Comparison of ENCODE assay signal across 23 cellular contexts in the genomic region with DNA sequence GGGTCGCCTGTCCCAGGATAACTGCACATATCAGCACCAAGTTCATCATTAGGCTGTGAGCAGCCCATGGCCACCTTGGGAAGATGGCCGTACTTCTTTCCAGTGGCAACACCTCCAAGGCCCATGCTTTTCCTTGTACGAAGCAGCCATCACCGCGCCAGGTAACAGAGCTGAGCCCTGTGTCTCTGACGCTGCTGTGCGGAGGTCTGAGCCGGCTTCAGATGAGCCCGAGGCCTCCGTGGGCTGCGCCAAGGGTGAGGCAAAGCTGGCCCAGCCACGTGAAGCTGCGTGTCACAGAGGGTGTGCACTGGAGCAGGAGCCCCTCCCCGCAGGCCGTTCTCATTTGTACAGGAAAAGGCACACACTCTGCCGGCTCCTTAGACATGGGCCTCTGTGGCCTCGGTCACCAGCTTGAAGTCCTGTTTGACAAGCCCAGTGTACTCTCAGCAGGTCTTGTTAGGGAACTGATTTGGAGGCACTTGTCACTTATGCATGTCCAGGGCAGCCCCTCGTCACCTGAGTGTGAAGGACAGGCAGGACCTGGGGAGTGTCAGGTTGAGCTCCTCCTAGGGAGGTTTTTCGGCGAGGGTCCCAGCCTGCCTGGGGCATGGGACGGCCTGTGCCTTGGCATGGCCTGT.
A peak's percentile ranks its signal among the peaks of the same experiment; 100 is the strongest.
DNase-seq lines count a peak whose midpoint lies in the region; ATAC-seq and TF ChIP-seq lines count a peak whose summit lies in the region.
"Had no signal": no experiment of that assay in that cellular context is flagged by ENCODE, and none has a peak within 500 bp of the region (broad histone marks: within the 10 kb centered on the region; RNA-seq: fewer than 3 reads in every experiment).

No MANE protein-coding gene starts in this region.

- no peaks in the 10 kb centered on the region for H3K27me3 Mint-ChIP-seq in stimulated activated memory B cell treated with anti-CD40 and anti-IgM and Interleukin-4, amounts not matched to agents 10 μg/mL and 1 μg/mL and 100 μg/mL, for 72 hours
- H3K27me3 Mint-ChIP-seq: activated CD4-positive, alpha-beta T cell treated with anti-CD3 and anti-CD28 coated beads, Interleukin-2, amount 10 ng/mL, durations not matched to agents 7 days and 5 days; activated naive CD4-positive, alpha-beta T cell treated with anti-CD3 and anti-CD28 coated beads, Interleukin-2, amount 50 U/mL, for 24 hours had no signal

- no peaks in the 10 kb centered on the region for H3K27me3 ChIP-seq in WERI-Rb-1 (ENCODE audit: insufficient read depth, low read depth, severe bottlenecking)
- no peaks in the 10 kb centered on the region for H3K27me3 ChIP-seq in left ventricle myocardium inferior (ENCODE audit: low read depth)

- H3K4me3 Mint-ChIP-seq in stimulated activated memory B cell treated with anti-CD40 and anti-IgM and Interleukin-4, amounts not matched to agents 10 μg/mL and 1 μg/mL and 100 μg/mL, for 72 hours: no peak overlapping the region
- H3K4me3 Mint-ChIP-seq: activated CD4-positive, alpha-beta T cell treated with anti-CD3 and anti-CD28 coated beads, Interleukin-2, amount 10 ng/mL, durations not matched to agents 7 days and 5 days; activated naive CD4-positive, alpha-beta T cell treated with anti-CD3 and anti-CD28 coated beads, Interleukin-2, amount 50 U/mL, for 24 hours; brain had no signal

- no peak overlapping the region for H3K27ac ChIP-seq in WERI-Rb-1
- peak overlapping the region; percentile 84 for H3K27ac ChIP-seq in left ventricle myocardium inferior (replicated peaks)
- H3K27ac ChIP-seq: epithelial cell of prostate had no signal

- ATAC-seq in omental fat pad (ENCODE audit: low FRiP score): no peak
- ATAC-seq in HG03175 (IDR thresholded peaks at IDR 0.05; ENCODE audit: unreplicated experiment): no peak
- no peak for ATAC-seq in stimulated activated memory B cell treated with anti-CD40 and anti-IgM and Interleukin-4, amounts not matched to agents 10 μg/mL and 1 μg/mL and 100 μg/mL, for 72 hours
- ATAC-seq: K562; mucosa of descending colon; stimulated activated naive CD8-positive, alpha-beta T cell treated with anti-CD3 and anti-CD28 coated beads, Interleukin-15, Interleukin-2, amounts not matched to agents 100 U/mL and 50 U/mL, for 24 hours had no signal

- H3K4me3 ChIP-seq in WERI-Rb-1 (ENCODE audit: low read depth, low read length) (no peak overlapping the region), left ventricle myocardium inferior (peak overlapping the region; percentile 9)
- H3K4me3 ChIP-seq: K562, mucosa of descending colon had no signal

- H3K9me3 ChIP-seq in WERI-Rb-1 (ENCODE audit: severe bottlenecking): no peaks in the 10 kb centered on the region
- peaks cover 6% of the 10 kb centered on the region for H3K9me3 ChIP-seq in left ventricle myocardium inferior (replicated peaks)
- H3K9me3 ChIP-seq: mucosa of descending colon had no signal

- peaks cover 12% of the 10 kb centered on the region for H3K4me1 Mint-ChIP-seq in stimulated activated memory B cell treated with anti-CD40 and anti-IgM and Interleukin-4, amounts not matched to agents 10 μg/mL and 1 μg/mL and 100 μg/mL, for 72 hours
- H3K4me1 Mint-ChIP-seq: activated CD4-positive, alpha-beta T cell treated with anti-CD3 and anti-CD28 coated beads, Interleukin-2, amount 10 ng/mL, durations not matched to agents 7 days and 5 days; activated naive CD4-positive, alpha-beta T cell treated with anti-CD3 and anti-CD28 coated beads, Interleukin-2, amount 50 U/mL, for 24 hours had no signal

- no peak overlapping the region for H3K27ac Mint-ChIP-seq in stimulated activated memory B cell treated with anti-CD40 and anti-IgM and Interleukin-4, amounts not matched to agents 10 μg/mL and 1 μg/mL and 100 μg/mL, for 72 hours
- H3K27ac Mint-ChIP-seq: activated CD4-positive, alpha-beta T cell treated with anti-CD3 and anti-CD28 coated beads, Interleukin-2, amount 10 ng/mL, durations not matched to agents 7 days and 5 days; activated naive CD4-positive, alpha-beta T cell treated with anti-CD3 and anti-CD28 coated beads, Interleukin-2, amount 50 U/mL, for 24 hours had no signal

- intact Hi-C loops in left ventricle myocardium inferior (cut with micrococcal nuclease): no loop called here

- peak; percentile 22 for DNase-seq in DMS79 (lab: John Stamatoyannopoulos, UW)
- DNase-seq in WERI-Rb-1: peak; percentile 3
- DNase-seq in left ventricle myocardium inferior: peak; percentile 42
- DNase-seq in omental fat pad (ENCODE audit: low spot score): peak; percentile 16
- DNase-seq in kidney glomerular epithelial cell (lab: John Stamatoyannopoulos, UW): no peak
- DNase-seq in stimulated activated naive CD4-positive, alpha-beta T cell (lab: John Stamatoyannopoulos, UW): no peak
- DNase-seq: activated CD4-positive, alpha-beta T cell treated with anti-CD3 and anti-CD28 coated beads, Interleukin-2, amount 10 ng/mL, durations not matched to agents 7 days and 5 days; activated CD8-positive, alpha-beta memory T cell treated with anti-CD3 and anti-CD28 coated beads, Interleukin-2, amount 50 U/mL, for 48 hours; cortex of kidney; foreskin fibroblast; MV-4-11; NCI-H1694 treated with DMSO at 0.1 percent for 48 hours; NK-92 treated with Interleukin-12 subunit alpha and Interleukin-12 subunit beta, amount 100 ng/mL, for 24 hours; RPMI8226; stimulated activated naive CD8-positive, alpha-beta T cell treated with anti-CD3 and anti-CD28 coated beads, Interleukin-15, Interleukin-2, amounts not matched to agents 100 U/mL and 50 U/mL, for 24 hours; trophoblast cell had no signal

- H3K9me3 Mint-ChIP-seq in stimulated activated memory B cell treated with anti-CD40 and anti-IgM and Interleukin-4, amounts not matched to agents 10 μg/mL and 1 μg/mL and 100 μg/mL, for 72 hours: no peaks in the 10 kb centered on the region
- H3K9me3 Mint-ChIP-seq: activated CD4-positive, alpha-beta T cell treated with anti-CD3 and anti-CD28 coated beads, Interleukin-2, amount 10 ng/mL, durations not matched to agents 7 days and 5 days; activated naive CD4-positive, alpha-beta T cell treated with anti-CD3 and anti-CD28 coated beads, Interleukin-2, amount 50 U/mL, for 24 hours had no signal

- no peaks in the 10 kb centered on the region for H3K36me3 ChIP-seq in WERI-Rb-1
- peaks cover 3% of the 10 kb centered on the region for H3K36me3 ChIP-seq in left ventricle myocardium inferior

- H3K4me1 ChIP-seq in left ventricle myocardium inferior: peaks cover 24% of the 10 kb centered on the region

- H3K36me3 Mint-ChIP-seq in stimulated activated memory B cell treated with anti-CD40 and anti-IgM and Interleukin-4, amounts not matched to agents 10 μg/mL and 1 μg/mL and 100 μg/mL, for 72 hours: peaks cover 52% of the 10 kb centered on the region

- no peak for TF ChIP-seq CTCF in WERI-Rb-1 (IDR thresholded peaks at IDR 0.05; ENCODE audit: low read depth, low read length)
- TF ChIP-seq CTCF in left ventricle myocardium inferior (IDR thresholded peaks at IDR 0.05; ENCODE audit: borderline replicate concordance): no peak
- TF ChIP-seq CTCF in omental fat pad (IDR thresholded peaks at IDR 0.05): no peak

Comparison
In these comparisons a context has a peak if more than half of its experiments do, and no peak if none do; other contexts are left out.
1. DNase-seq: peak in DMS79 (single experiment), WERI-Rb-1 (single experiment), left ventricle myocardium inferior (single experiment) and omental fat pad (single experiment); none in kidney glomerular epithelial cell (single experiment) and stimulated activated naive CD4-positive, alpha-beta T cell (0 of 6).